Comparison of ENCODE assay signal across 8 cellular contexts in the genomic region with DNA sequence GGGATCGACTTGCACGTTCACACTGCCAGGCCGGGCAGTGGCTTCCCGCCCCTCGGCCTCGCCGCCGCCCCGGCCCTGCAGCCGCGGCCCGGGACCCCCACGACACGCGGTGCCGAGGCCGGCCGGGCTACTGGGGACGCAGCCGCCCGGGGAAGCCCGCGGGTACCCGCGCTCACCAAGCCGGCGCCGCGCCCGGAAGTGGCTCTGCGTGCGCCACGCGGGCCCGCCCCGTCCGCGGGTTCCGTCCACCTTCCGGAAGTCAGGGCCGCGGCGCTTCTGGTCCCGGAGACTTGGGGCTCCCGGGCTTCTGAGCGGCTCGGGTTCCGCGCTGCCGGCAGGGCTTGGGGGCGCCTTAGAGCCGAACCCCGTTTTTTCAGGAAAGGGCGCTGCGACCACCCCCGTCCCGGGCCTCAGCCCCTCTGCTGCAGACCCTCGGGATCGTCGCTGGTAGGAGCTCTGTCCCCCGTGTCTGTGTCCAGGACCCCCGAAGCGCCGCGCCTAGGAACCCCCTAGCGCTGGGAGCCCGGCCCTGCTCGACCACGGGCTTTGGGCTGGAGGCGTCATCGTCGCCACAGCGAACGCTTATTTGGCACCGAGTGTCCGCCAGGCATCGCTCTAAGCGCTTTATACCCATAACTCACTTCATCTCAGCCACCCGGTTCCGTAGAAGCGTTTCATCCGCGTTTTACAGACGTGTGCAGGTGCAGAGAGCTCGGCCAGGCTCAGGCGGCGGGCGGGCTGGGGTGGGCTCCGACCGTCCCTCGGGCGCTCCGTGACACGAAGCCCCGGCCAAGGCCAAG. TPM values are rescaled to one million over a fixed set of nuclear protein-coding genes. Genes with fewer than 3 reads are reported as not detected.
A peak's percentile ranks its signal among the peaks of the same experiment; 100 is the strongest.
DNase-seq lines count a peak whose midpoint lies in the region; ATAC-seq, FAIRE-seq and TF ChIP-seq lines count a peak whose summit lies in the region.

A gene with protein sequence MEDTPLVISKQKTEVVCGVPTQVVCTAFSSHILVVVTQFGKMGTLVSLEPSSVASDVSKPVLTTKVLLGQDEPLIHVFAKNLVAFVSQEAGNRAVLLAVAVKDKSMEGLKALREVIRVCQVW (minus strand): TSS at position 200 of the 800 bp plus-strand sequence. CDS start 693 bp downstream, outside the sequence.

- H3K4me3 Mint-ChIP-seq in astrocyte (ENCODE audit: unreplicated experiment): peak within 1 kb of the TSS; percentile 90

- H3K4me1 ChIP-seq in astrocyte (ENCODE audit: insufficient read depth, low read length): peaks cover 33% of the 10 kb centered on the region
- H3K4me1 ChIP-seq in hepatocyte (ENCODE audit: insufficient read depth): peaks cover 34% of the 10 kb centered on the region

- 5% methylated on average over 51 of the region's 95 CpGs for WGBS in hepatocyte (ENCODE audit: low lambda C conversion rate, missing lambda C conversion rate)

- DNase-seq in NCI-H1930 (lab: John Stamatoyannopoulos, UW): peak; percentile 58 to 89
- DNase-seq in T-helper 22 cell (ENCODE audit: low read depth): peak; percentile 72
- peak; percentile 83 for DNase-seq in astrocyte (ENCODE audit: low read depth)
- DNase-seq in hepatocyte (ENCODE audit: low spot score): peak; percentile 97
- DNase-seq in retinal pigment epithelial cell (ENCODE audit: low read depth): peak; percentile 57
- DNase-seq in NCI-H187 treated with DMSO at 0.1 percent for 48 hours (lab: John Stamatoyannopoulos, UW): no peak

- peaks cover 35% of the 10 kb centered on the region for H3K4me1 Mint-ChIP-seq in astrocyte (ENCODE audit: low read depth, unreplicated experiment)

- H3K36me3 ChIP-seq in astrocyte (ENCODE audit: insufficient read depth, low read length) (no peaks in the 10 kb centered on the region), hepatocyte (replicated peaks; ENCODE audit: insufficient read depth, low read depth) (no peaks in the 10 kb centered on the region)

- H3K27me3 Mint-ChIP-seq in astrocyte (ENCODE audit: low read depth, unreplicated experiment): no peaks in the 10 kb centered on the region

- peak; percentile 94 for ATAC-seq in GM18502 (IDR thresholded peaks at IDR 0.05; ENCODE audit: poor library complexity, unreplicated experiment)
- ATAC-seq in HG02885 (IDR thresholded peaks at IDR 0.05; ENCODE audit: poor library complexity, unreplicated experiment): peak; percentile 92

- peaks cover 19% of the 10 kb centered on the region for H3K79me2 ChIP-seq in astrocyte (ENCODE audit: insufficient read depth, low read length)
- peaks cover 21% of the 10 kb centered on the region for H3K79me2 ChIP-seq in hepatocyte

- H3K9me3 ChIP-seq in astrocyte (ENCODE audit: insufficient read depth, low read depth, low read length) (no peaks in the 10 kb centered on the region), hepatocyte (ENCODE audit: low read depth) (no peaks in the 10 kb centered on the region)

- peak within 1 kb of the TSS; percentile 96 for H3K9ac ChIP-seq in astrocyte (ENCODE audit: low read length)

- TF ChIP-seq CTCF in astrocyte (IDR thresholded peaks at IDR 0.05; ENCODE audit: insufficient read depth, low read depth, low read length) (no peak), hepatocyte (IDR thresholded peaks at IDR 0.05; ENCODE audit: poor library complexity) (peak; percentile 46), retinal pigment epithelial cell (conservative IDR thresholded peaks at IDR 0.05; ENCODE audit: low read depth, low read length) (peak; percentile 9)

- H3K4me3 ChIP-seq in astrocyte (ENCODE audit: insufficient read depth, low read depth, low read length) (peak within 1 kb of the TSS; percentile 81), hepatocyte (peak within 1 kb of the TSS; percentile 98), retinal pigment epithelial cell (ENCODE audit: low read length) (peak within 1 kb of the TSS; percentile 82)

- peak within 1 kb of the TSS; percentile 95 for H3K27ac Mint-ChIP-seq in astrocyte (ENCODE audit: unreplicated experiment)

- peak within 1 kb of the TSS; percentile 89 for H2AFZ ChIP-seq in astrocyte (ENCODE audit: low read depth, low read length)
- H2AFZ ChIP-seq in hepatocyte: peak within 1 kb of the TSS; percentile 88

- H3K27ac ChIP-seq in astrocyte (ENCODE audit: low read depth, low read length) (peak within 1 kb of the TSS; percentile 97), hepatocyte (peak within 1 kb of the TSS; percentile 99)

- H3K4me2 ChIP-seq in astrocyte (ENCODE audit: low read length) (peak within 1 kb of the TSS; percentile 88), hepatocyte (peak within 1 kb of the TSS; percentile 99)

- peaks cover 8% of the 10 kb centered on the region for H4K20me1 ChIP-seq in astrocyte (ENCODE audit: insufficient read depth, low read length)
- H4K20me1 ChIP-seq in hepatocyte (ENCODE audit: insufficient read depth, poor library complexity, severe bottlenecking): no peaks in the 10 kb centered on the region

- no peaks in the 10 kb centered on the region for H3K9me3 Mint-ChIP-seq in astrocyte (ENCODE audit: unreplicated experiment)

- no peaks in the 10 kb centered on the region for H3K27me3 ChIP-seq in astrocyte (ENCODE audit: insufficient read depth, low read length)
- no peaks in the 10 kb centered on the region for H3K27me3 ChIP-seq in hepatocyte

- H3K36me3 Mint-ChIP-seq in astrocyte (ENCODE audit: low read depth, unreplicated experiment): peaks cover 6% of the 10 kb centered on the region

- no peaks in the 10 kb centered on the region for H3K9me2 ChIP-seq in hepatocyte (replicated peaks; ENCODE audit: insufficient read depth)

- no peak for FAIRE-seq in astrocyte (lab: Jason Lieb, UNC)

RNA-seq across cellular contexts. Expression of the gene that starts here (rescaled TPM):
- 30.3 and 33.6 TPM in 2 replicates for total RNA-seq in astrocyte
- 27.5 and 42.7 TPM in 2 replicates for total RNA-seq in hepatocyte
- 44.8 and 60.3 TPM in 2 replicates for polyA plus RNA-seq in hepatocyte
